In the genomic region with DNA sequence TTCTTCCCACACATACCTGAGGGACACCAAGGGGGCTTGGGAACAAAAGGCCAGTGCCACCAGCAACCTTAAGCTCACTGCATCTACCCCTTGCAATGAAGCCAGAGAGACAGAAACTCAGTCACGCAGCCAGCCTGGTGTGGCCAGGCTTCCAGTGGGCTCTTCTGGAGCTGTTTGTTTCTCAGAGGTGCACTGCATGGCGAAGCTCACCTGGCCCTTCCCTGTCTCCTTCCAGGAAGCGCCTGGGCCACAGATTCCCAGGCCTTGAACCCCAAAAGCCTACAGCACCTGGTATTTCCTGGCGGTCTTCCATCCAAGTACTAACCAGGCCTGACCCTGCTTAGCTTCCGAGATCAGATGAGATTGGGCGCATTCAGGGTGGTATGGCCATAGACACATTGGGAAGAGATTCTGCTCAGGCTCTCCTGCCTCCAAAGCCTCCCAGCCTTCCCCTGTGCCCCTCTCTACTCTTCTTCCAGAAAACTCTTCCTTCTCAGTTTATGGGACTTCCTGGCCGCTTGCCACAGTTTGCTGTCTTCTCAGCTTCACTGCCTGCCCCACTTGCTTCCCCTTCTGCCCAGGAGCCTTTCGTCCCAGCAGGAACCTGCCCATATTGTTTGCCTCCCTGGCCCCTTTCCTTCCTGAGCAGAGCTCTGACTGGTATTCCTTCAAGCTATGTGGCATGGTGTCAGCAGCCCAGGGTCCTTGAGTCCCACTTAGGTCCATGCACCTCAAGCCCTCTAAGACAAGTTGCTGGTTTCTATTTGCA, we compare ENCODE assay signal across 8 cellular contexts. TPM values are rescaled to one million over a fixed set of nuclear protein-coding genes. Genes with fewer than 3 reads are reported as not detected.
DNase-seq lines count a peak whose midpoint lies in the region; ATAC-seq and TF ChIP-seq lines count a peak whose summit lies in the region.

No MANE protein-coding gene starts in this region.

- H3K27ac Mint-ChIP-seq in activated CD4-positive, alpha-beta T cell treated with anti-CD3 and anti-CD28 coated beads, Interleukin-2, amount 10 ng/mL, durations not matched to agents 7 days and 5 days = peak overlapping the region; percentile 91
- peak overlapping the region; percentile 82 for H3K27ac Mint-ChIP-seq in activated T-helper 1 cell treated with anti-CD3 and anti-CD28 coated beads, Interleukin-12 subunit alpha, Interleukin-12 subunit beta, Interleukin-2, Interleukin-4 antibody, amounts not matched to agents 30 ng/mL and 10 ng/mL and 1 ng/mL, durations not matched to agents 14 hours and 24 hours and 36 hours

- H3K27me3 Mint-ChIP-seq in activated CD4-positive, alpha-beta T cell treated with anti-CD3 and anti-CD28 coated beads, Interleukin-2, amount 10 ng/mL, durations not matched to agents 7 days and 5 days = no peaks in the 10 kb centered on the region
- H3K27me3 Mint-ChIP-seq in activated T-helper 1 cell treated with anti-CD3 and anti-CD28 coated beads, Interleukin-12 subunit alpha, Interleukin-12 subunit beta, Interleukin-2, Interleukin-4 antibody, amounts not matched to agents 30 ng/mL and 10 ng/mL and 1 ng/mL, durations not matched to agents 14 hours and 24 hours and 36 hours (ENCODE audit: insufficient read depth) = peaks cover 2% of the 10 kb centered on the region

- H3K4me3 Mint-ChIP-seq in activated CD4-positive, alpha-beta T cell treated with anti-CD3 and anti-CD28 coated beads, Interleukin-2, amount 10 ng/mL, durations not matched to agents 7 days and 5 days = peak overlapping the region; percentile 97
- peak overlapping the region; percentile 94 for H3K4me3 Mint-ChIP-seq in activated T-helper 1 cell treated with anti-CD3 and anti-CD28 coated beads, Interleukin-12 subunit alpha, Interleukin-12 subunit beta, Interleukin-2, Interleukin-4 antibody, amounts not matched to agents 30 ng/mL and 10 ng/mL and 1 ng/mL, durations not matched to agents 14 hours and 24 hours and 36 hours

- no peak for ATAC-seq in GM18502 (IDR thresholded peaks at IDR 0.05; ENCODE audit: poor library complexity, unreplicated experiment)

- H3K36me3 Mint-ChIP-seq in activated CD4-positive, alpha-beta T cell treated with anti-CD3 and anti-CD28 coated beads, Interleukin-2, amount 10 ng/mL, durations not matched to agents 7 days and 5 days (ENCODE audit: low read depth) = peaks cover 31% of the 10 kb centered on the region
- peaks cover 23% of the 10 kb centered on the region for H3K36me3 Mint-ChIP-seq in activated T-helper 1 cell treated with anti-CD3 and anti-CD28 coated beads, Interleukin-12 subunit alpha, Interleukin-12 subunit beta, Interleukin-2, Interleukin-4 antibody, amounts not matched to agents 30 ng/mL and 10 ng/mL and 1 ng/mL, durations not matched to agents 14 hours and 24 hours and 36 hours (ENCODE audit: low read depth)

- intact Hi-C loops in activated T-helper 1 cell treated with anti-CD3 and anti-CD28 coated beads, Interleukin-12 subunit alpha, Interleukin-12 subunit beta, Interleukin-2, Interleukin-4 antibody, amounts not matched to agents 30 ng/mL and 10 ng/mL and 1 ng/mL, durations not matched to agents 14 hours and 24 hours and 36 hours (cut with micrococcal nuclease) = loop anchor here (2.0 kb wide), 1 partner anchor 15 kb away; no protein-coding TSS in a partner anchor
- intact Hi-C loops in thyroid gland (cut with DNase I) = loop anchor here (10.0 kb wide), 1 partner anchor 127 kb away; a partner anchor contains a TSS

- H3K27ac ChIP-seq in layer of hippocampus (ENCODE audit: low read depth, low read length) (peak overlapping the region; percentile 38), thyroid gland (peak overlapping the region; percentile 62 to 92 (median 84))

- no peak for DNase-seq in activated CD4-positive, alpha-beta T cell treated with anti-CD3 and anti-CD28 coated beads, Interleukin-2, amount 10 ng/mL, durations not matched to agents 7 days and 5 days
- DNase-seq in activated CD4-positive, alpha-beta T cell treated with anti-CD3 and anti-CD28 coated beads for 4 hours = no peak
- DNase-seq in activated T-helper 1 cell treated with anti-CD3 and anti-CD28 coated beads, Interleukin-12 subunit alpha, Interleukin-12 subunit beta, Interleukin-2, Interleukin-4 antibody, amounts not matched to agents 30 ng/mL and 10 ng/mL and 1 ng/mL, durations not matched to agents 14 hours and 24 hours and 36 hours (ENCODE audit: low spot score) = no peak
- DNase-seq in thyroid gland (peak in 1 of 2 donors; percentile 19), EL (no peak), HuH-7.5 (ENCODE audit: low spot score) (no peak)

- CTCF ChIA-PET in activated CD4-positive, alpha-beta T cell treated with anti-CD3 and anti-CD28 coated beads, Interleukin-2, amount 10 ng/mL, durations not matched to agents 7 days and 5 days (lab: Charles Lee) = interaction anchor here (0.6 to 2.3 kb wide), 10 partner anchors 8 to 174 kb away, joined by 3 to 16 read pairs (median 4); no protein-coding TSS in a partner anchor

- peaks cover 0 to 8% of the 10 kb centered on the region in 2 donors for H3K36me3 ChIP-seq in thyroid gland

- H3K27me3 ChIP-seq in layer of hippocampus (ENCODE audit: control insufficient read depth, insufficient read depth, low read length) (no peaks in the 10 kb centered on the region), thyroid gland (no peaks in the 10 kb centered on the region)

- POLR2A ChIA-PET in activated CD4-positive, alpha-beta T cell treated with anti-CD3 and anti-CD28 coated beads, Interleukin-2, amount 10 ng/mL, durations not matched to agents 7 days and 5 days (lab: Charles Lee) = interaction anchor here (0.6 kb wide), 1 partner anchor 49 kb away, joined by 6 read pairs; no protein-coding TSS in a partner anchor

- 69 to 86% methylated on average over 7 to 8 of the region's 8 CpGs for WGBS in thyroid gland, 2 donors

- TF ChIP-seq POLR2A in thyroid gland (IDR thresholded peaks at IDR 0.05) = no peak

- no peak for TF ChIP-seq CTCF in thyroid gland (IDR thresholded peaks at IDR 0.05)

- peaks cover 5% of the 10 kb centered on the region for H3K9me3 Mint-ChIP-seq in activated CD4-positive, alpha-beta T cell treated with anti-CD3 and anti-CD28 coated beads, Interleukin-2, amount 10 ng/mL, durations not matched to agents 7 days and 5 days
- H3K9me3 Mint-ChIP-seq in activated T-helper 1 cell treated with anti-CD3 and anti-CD28 coated beads, Interleukin-12 subunit alpha, Interleukin-12 subunit beta, Interleukin-2, Interleukin-4 antibody, amounts not matched to agents 30 ng/mL and 10 ng/mL and 1 ng/mL, durations not matched to agents 14 hours and 24 hours and 36 hours = no peaks in the 10 kb centered on the region

- H3K4me3 ChIP-seq in thyroid gland (replicated peaks in 1 of 3) = no peak overlapping the region

- H3K4me1 ChIP-seq in thyroid gland = peaks cover 35 to 43% of the 10 kb centered on the region in 2 donors

- no peaks in the 10 kb centered on the region for H3K9me3 ChIP-seq in thyroid gland

- H3K4me1 Mint-ChIP-seq in activated CD4-positive, alpha-beta T cell treated with anti-CD3 and anti-CD28 coated beads, Interleukin-2, amount 10 ng/mL, durations not matched to agents 7 days and 5 days = peaks cover 67% of the 10 kb centered on the region
- H3K4me1 Mint-ChIP-seq in activated T-helper 1 cell treated with anti-CD3 and anti-CD28 coated beads, Interleukin-12 subunit alpha, Interleukin-12 subunit beta, Interleukin-2, Interleukin-4 antibody, amounts not matched to agents 30 ng/mL and 10 ng/mL and 1 ng/mL, durations not matched to agents 14 hours and 24 hours and 36 hours (ENCODE audit: low read depth) = peaks cover 79% of the 10 kb centered on the region

RNA-seq across cellular contexts. Expression of a gene that starts 1.6 kb away (rescaled TPM):
- total RNA-seq in activated CD4-positive, alpha-beta T cell treated with anti-CD3 and anti-CD28 coated beads, Interleukin-2, amount 10 ng/mL, durations not matched to agents 7 days and 5 days = 10 to 100 TPM; 45.7 to 46.3 TPM
- 39.2 and 41.4 TPM in 2 replicates for total RNA-seq in activated T-helper 1 cell treated with anti-CD3 and anti-CD28 coated beads, Interleukin-12 subunit alpha, Interleukin-12 subunit beta, Interleukin-2, Interleukin-4 antibody, amounts not matched to agents 30 ng/mL and 10 ng/mL and 1 ng/mL, durations not matched to agents 14 hours and 24 hours and 36 hours
- 10 to 100 TPM; 12.4 to 29.0 (median 18.2) TPM for total RNA-seq in thyroid gland

RNA-seq across cellular contexts. Expression of a gene that starts 16.4 kb away (rescaled TPM):
- total RNA-seq in activated CD4-positive, alpha-beta T cell treated with anti-CD3 and anti-CD28 coated beads, Interleukin-2, amount 10 ng/mL, durations not matched to agents 7 days and 5 days = under 1 TPM; 0.22 to 0.23 TPM
- total RNA-seq in activated T-helper 1 cell treated with anti-CD3 and anti-CD28 coated beads, Interleukin-12 subunit alpha, Interleukin-12 subunit beta, Interleukin-2, Interleukin-4 antibody, amounts not matched to agents 30 ng/mL and 10 ng/mL and 1 ng/mL, durations not matched to agents 14 hours and 24 hours and 36 hours = 3.7 and 4.6 TPM in 2 replicates
- 10 to 100 TPM in 2 of 4 donors, 1 to 10 TPM in 2; 8.5 to 13.5 (median 10.9) TPM for total RNA-seq in thyroid gland

RNA-seq across cellular contexts. Expression of a gene that starts 20.8 kb away (rescaled TPM):
- 100 to 1,000 TPM; 262 to 294 TPM for total RNA-seq in activated CD4-positive, alpha-beta T cell treated with anti-CD3 and anti-CD28 coated beads, Interleukin-2, amount 10 ng/mL, durations not matched to agents 7 days and 5 days
- total RNA-seq in activated T-helper 1 cell treated with anti-CD3 and anti-CD28 coated beads, Interleukin-12 subunit alpha, Interleukin-12 subunit beta, Interleukin-2, Interleukin-4 antibody, amounts not matched to agents 30 ng/mL and 10 ng/mL and 1 ng/mL, durations not matched to agents 14 hours and 24 hours and 36 hours = 349 and 366 TPM in 2 replicates
- total RNA-seq in thyroid gland = 100 to 1,000 TPM; 135 to 256 (median 222) TPM

RNA-seq across cellular contexts. Expression of a gene that starts 26.6 kb away (rescaled TPM):
- total RNA-seq in activated CD4-positive, alpha-beta T cell treated with anti-CD3 and anti-CD28 coated beads, Interleukin-2, amount 10 ng/mL, durations not matched to agents 7 days and 5 days = 100 to 1,000 TPM; 251 to 264 TPM
- total RNA-seq in activated T-helper 1 cell treated with anti-CD3 and anti-CD28 coated beads, Interleukin-12 subunit alpha, Interleukin-12 subunit beta, Interleukin-2, Interleukin-4 antibody, amounts not matched to agents 30 ng/mL and 10 ng/mL and 1 ng/mL, durations not matched to agents 14 hours and 24 hours and 36 hours = 250 and 252 TPM in 2 replicates
- 100 to 1,000 TPM; 111 to 192 (median 115) TPM for total RNA-seq in thyroid gland

RNA-seq across cellular contexts. Expression of a gene that starts 57.0 kb away (rescaled TPM):
- total RNA-seq in activated CD4-positive, alpha-beta T cell treated with anti-CD3 and anti-CD28 coated beads, Interleukin-2, amount 10 ng/mL, durations not matched to agents 7 days and 5 days = 1 to 10 TPM; 7.5 to 7.8 TPM
- total RNA-seq in activated T-helper 1 cell treated with anti-CD3 and anti-CD28 coated beads, Interleukin-12 subunit alpha, Interleukin-12 subunit beta, Interleukin-2, Interleukin-4 antibody, amounts not matched to agents 30 ng/mL and 10 ng/mL and 1 ng/mL, durations not matched to agents 14 hours and 24 hours and 36 hours = 56.5 and 58.8 TPM in 2 replicates
- total RNA-seq in thyroid gland = 1 to 10 TPM in 1 of 4 donors, under 1 TPM in 3; 0.20 to 1.8 (median 0.41) TPM
